Comparison of ENCODE assay signal across 8 cellular contexts in the genomic region with DNA sequence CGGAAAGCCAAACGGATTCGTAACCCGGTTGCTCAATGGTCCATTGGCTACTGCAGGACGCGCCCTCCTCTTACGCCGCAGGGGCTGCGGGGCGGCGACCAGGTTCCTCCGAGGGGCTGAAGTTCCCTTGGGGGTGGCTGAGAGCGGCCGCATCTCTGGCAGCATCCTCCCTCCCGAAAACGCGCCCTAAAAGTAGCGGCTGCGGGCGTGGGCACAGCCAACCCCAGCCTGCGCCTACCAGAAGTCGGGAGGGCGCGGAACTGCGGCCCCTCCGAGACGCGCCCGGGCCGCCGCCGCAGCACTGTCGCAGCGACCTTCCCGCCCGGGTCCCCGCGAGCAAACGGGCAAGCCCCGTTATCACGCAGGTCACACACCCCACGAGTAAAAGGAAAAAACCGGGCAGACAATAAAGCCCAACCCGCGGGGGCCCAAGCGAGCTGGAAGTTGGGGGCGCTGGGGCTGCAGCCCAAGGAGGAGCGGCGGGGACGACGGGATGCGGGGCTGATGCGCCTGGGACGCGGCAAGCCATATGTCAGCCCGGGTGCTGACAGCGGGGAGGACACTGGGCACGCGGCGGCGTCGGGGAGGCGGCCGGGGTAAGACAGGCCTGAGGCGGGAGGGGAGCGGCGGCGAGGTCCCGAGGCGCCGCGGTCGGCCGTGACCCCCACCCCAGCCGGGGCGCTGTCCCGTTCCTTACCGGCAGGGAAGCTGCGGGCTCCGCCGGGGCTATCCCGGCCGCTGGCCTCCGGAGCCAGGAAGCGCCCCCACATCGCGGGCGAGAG. TPM values are rescaled to one million over a fixed set of nuclear protein-coding genes. Genes with fewer than 3 reads are reported as not detected.
DNase-seq lines count a peak whose midpoint lies in the region; ATAC-seq, FAIRE-seq and TF ChIP-seq lines count a peak whose summit lies in the region.

No MANE protein-coding gene starts in this region.

- POLR2A ChIA-PET in activated CD4-positive, alpha-beta memory T cell treated with anti-CD3 and anti-CD28 coated beads for 36 hours (lab: Charles Lee), result interaction anchor here (0.6 to 1.8 kb wide), 9 partner anchors 14 to 243 kb away, joined by 3 to 20 read pairs (median 3); a partner anchor contains a TSS
- POLR2A ChIA-PET in H1 (lab: Charles Lee; ENCODE audit: partially characterized antibody), result interaction anchor here (0.8 to 1.1 kb wide), 3 partner anchors 9 to 243 kb away, joined by 3 to 5 read pairs (median 3); a partner anchor contains a TSS

- no peak for TF ChIP-seq CTCF in H1 (IDR thresholded peaks at IDR 0.05; ENCODE audit: control extremely low read depth in 1 of 3, insufficient read depth in 1 of 3, low read depth in 1 of 3, low read length in 3 of 3)

- TF ChIP-seq POLR2A in H1 (IDR thresholded peaks at IDR 0.05; ENCODE audit: control extremely low read depth in 1 of 2, low read depth in 2 of 2, low read length in 2 of 2), result peak in 1 of 2 experiments; percentile 13; a peak in 1 of 3 replicates

- H2AK5ac ChIP-seq in H1 (ENCODE audit: low read depth, low read length), result no peak overlapping the region

- H3K4me3 Mint-ChIP-seq in activated CD4-positive, alpha-beta memory T cell treated with anti-CD3 and anti-CD28 coated beads for 36 hours, result peak overlapping the region; percentile 84

- no peak overlapping the region for H4K5ac ChIP-seq in H1 (ENCODE audit: insufficient read length, low read depth, low read length)

- H3K36me3 ChIP-seq in H1 (ENCODE audit: control insufficient read depth in 2 of 4, insufficient read depth in 4 of 4, low read length in 3 of 4) (no peaks in the 10 kb centered on the region), mesodermal cell (ENCODE audit: control insufficient read depth, insufficient read depth, low read length) (no peaks in the 10 kb centered on the region)

- H3K4me3 ChIP-seq in H1 (ENCODE audit: extremely low read depth in 1 of 4, insufficient read depth in 2 of 4, low read depth in 3 of 4, low read length in 4 of 4) (peak overlapping the region; percentile 70 to 88 (median 76)), mesodermal cell (ENCODE audit: extremely low read depth, insufficient read depth, low read length, poor library complexity, severe bottlenecking) (peak overlapping the region; percentile 65)

- H3K9me3 ChIP-seq in H1 (ENCODE audit: insufficient read depth in 2 of 2, low read depth in 1 of 2, low read length in 1 of 2) (no peaks in the 10 kb centered on the region), mesodermal cell (ENCODE audit: control insufficient read depth, low read length) (no peaks in the 10 kb centered on the region)

- intact Hi-C loops in activated CD4-positive, alpha-beta memory T cell treated with anti-CD3 and anti-CD28 coated beads for 36 hours (cut with micrococcal nuclease), result loop anchor here (1.0 to 5.0 kb wide), 9 partner anchors 20 to 427 kb away; a partner anchor contains a TSS

- H2BK15ac ChIP-seq in H1 (ENCODE audit: low read length), result no peak overlapping the region

- H3K27ac ChIP-seq in H1 (ENCODE audit: low read depth, low read length) (peak overlapping the region; percentile 46; the same call in 1 of the 2 replicates), mesodermal cell (ENCODE audit: low read depth, low read length, severe bottlenecking) (peak overlapping the region; percentile 92)

- H3K23ac ChIP-seq in H1 (ENCODE audit: insufficient read length), result no peak overlapping the region

- H4K8ac ChIP-seq in H1 (ENCODE audit: extremely low read depth, insufficient read depth, low read length), result peak overlapping the region; percentile 45; the same call in 1 of the 2 replicates

- no peaks in the 10 kb centered on the region for H3K79me1 ChIP-seq in H1 (ENCODE audit: low read depth, low read length)

- H2BK12ac ChIP-seq in H1 (ENCODE audit: low read depth, low read length), result no peak overlapping the region

- no peak overlapping the region for H3K4ac ChIP-seq in H1 (replicated peaks; ENCODE audit: insufficient read length, low read depth, low read length)

- FAIRE-seq in H1 (lab: Jason Lieb, UNC), result no peak

- no peak overlapping the region for H4K91ac ChIP-seq in H1 (replicated peaks; ENCODE audit: insufficient read length, low read length)

- no peaks in the 10 kb centered on the region for H3K36me3 Mint-ChIP-seq in activated CD4-positive, alpha-beta memory T cell treated with anti-CD3 and anti-CD28 coated beads for 36 hours

- no peaks in the 10 kb centered on the region for H3K9me3 Mint-ChIP-seq in activated CD4-positive, alpha-beta memory T cell treated with anti-CD3 and anti-CD28 coated beads for 36 hours

- H3K27me3 ChIP-seq in H1 (replicated peaks in 1 of 4; ENCODE audit: control insufficient read depth in 3 of 4, extremely low read depth in 1 of 4, insufficient read depth in 3 of 4, low read length in 3 of 4), result no peaks in the 10 kb centered on the region

- H3K23me2 ChIP-seq in H1 (ENCODE audit: low read depth, low read length), result peaks cover 5% of the 10 kb centered on the region; the same call in 1 of the 2 replicates

- H2BK20ac ChIP-seq in H1 (ENCODE audit: low read length), result no peak overlapping the region

- H2BK5ac ChIP-seq in H1 (ENCODE audit: low read depth, low read length), result peak overlapping the region; percentile 64; the same call in 1 of the 2 replicates

- peak overlapping the region; percentile 69 for H3K56ac ChIP-seq in H1 (replicated peaks; ENCODE audit: insufficient read length, low read depth, low read length)

- CTCF ChIA-PET in activated CD4-positive, alpha-beta memory T cell treated with anti-CD3 and anti-CD28 coated beads for 36 hours (lab: Charles Lee), result interaction anchor here (0.8 to 2.1 kb wide), 6 partner anchors 14 to 152 kb away, joined by 3 to 8 read pairs (median 4); no protein-coding TSS in a partner anchor
- CTCF ChIA-PET in H1 (lab: Charles Lee; ENCODE audit: partially characterized antibody), result interaction anchor here (1.0 kb wide), 1 partner anchor 17 kb away, joined by 3 read pairs; no protein-coding TSS in a partner anchor

- H3K27me3 Mint-ChIP-seq in activated CD4-positive, alpha-beta memory T cell treated with anti-CD3 and anti-CD28 coated beads for 36 hours, result no peaks in the 10 kb centered on the region

- ATAC-seq in HG02623 (IDR thresholded peaks at IDR 0.05; ENCODE audit: unreplicated experiment), result peak; percentile 27

- H3K4me1 Mint-ChIP-seq in activated CD4-positive, alpha-beta memory T cell treated with anti-CD3 and anti-CD28 coated beads for 36 hours (ENCODE audit: low read depth), result peaks cover 48% of the 10 kb centered on the region

- H3K27ac Mint-ChIP-seq in activated CD4-positive, alpha-beta memory T cell treated with anti-CD3 and anti-CD28 coated beads for 36 hours, result peak overlapping the region; percentile 80

- H3K9ac ChIP-seq in H1 (replicated peaks in 1 of 4; ENCODE audit: extremely low read depth in 1 of 4, low read depth in 3 of 4, low read length in 3 of 4), result peak overlapping the region; percentile 58 to 78 (median 68); a peak in 6 of 7 replicates

- H2BK120ac ChIP-seq in H1 (replicated peaks; ENCODE audit: low read depth, low read length), result no peak overlapping the region

- peak; percentile 18 to 62 for DNase-seq in NOMO-1 (lab: John Stamatoyannopoulos, UW; ENCODE audit: unreplicated experiment in 2 of 2)
- no peak for DNase-seq in NOMO-1 treated with dmso at 0.1 percent for 144 hours (lab: John Stamatoyannopoulos, UW; ENCODE audit: unreplicated experiment)
- DNase-seq in NCI-H2029 (lab: John Stamatoyannopoulos, UW), result peak; percentile 15
- DNase-seq in activated CD4-positive, alpha-beta memory T cell treated with anti-CD3 and anti-CD28 coated beads for 36 hours, result peak; percentile 53
- DNase-seq in H1 (ENCODE audit: low read depth in 1 of 2, low spot score in 2 of 2), result peak in 1 of 2 experiments; percentile 73
- peak; percentile 64 for DNase-seq in stimulated activated naive CD4-positive, alpha-beta T cell treated with Interleukin-2 at 50 U/mL for 16 hours (lab: John Stamatoyannopoulos, UW)

- TF ChIP-seq EP300 in H1 (IDR thresholded peaks at IDR 0.05; ENCODE audit: borderline replicate concordance in 1 of 2, low read depth in 2 of 2, low read length in 2 of 2), result no peak

- TF ChIP-seq RAD21 in H1 (IDR thresholded peaks at IDR 0.05 in 1 of 2, conservative IDR thresholded peaks at IDR 0.05 in 1 of 2; ENCODE audit: low read depth in 2 of 2, low read length in 2 of 2), result no peak

- 1% methylated on average over 58 of the region's 88 CpGs; no CpG with 5 or more reads in 1 of the 2 experiments for WGBS in H1 (ENCODE audit: extremely low coverage in 1 of 2, insufficient coverage in 1 of 2, insufficient read length in 1 of 2, insufficient replicate concordance in 2 of 2, low coverage in 1 of 2, low lambda C conversion rate in 2 of 2, missing lambda C conversion rate in 1 of 2), 2 experiments
- WGBS in mesodermal cell (ENCODE audit: insufficient coverage in 2 of 2), 2 experiments, result 0 to 1% methylated on average over 53 to 57 of the region's 88 CpGs

- peaks cover 2 to 5% (median 4%) of the 10 kb centered on the region in 4 experiments; a peak in 5 of 7 replicates for H3K4me1 ChIP-seq in H1 (replicated peaks in 1 of 4; ENCODE audit: control insufficient read depth in 3 of 4, insufficient read depth in 4 of 4, low read length in 3 of 4)
- no peaks in the 10 kb centered on the region for H3K4me1 ChIP-seq in mesodermal cell (ENCODE audit: control insufficient read depth, insufficient read depth, low read length, poor library complexity, severe bottlenecking)

- peak overlapping the region; percentile 83 to 89 for H3K4me2 ChIP-seq in H1 (ENCODE audit: insufficient read depth in 1 of 2, low read depth in 2 of 2, low read length in 2 of 2)

- no peaks in the 10 kb centered on the region for H4K20me1 ChIP-seq in H1 (replicated peaks in 1 of 2; ENCODE audit: control insufficient read depth in 1 of 2, insufficient read depth in 2 of 2, low read length in 2 of 2)

- H3K79me2 ChIP-seq in H1 (ENCODE audit: control insufficient read depth in 1 of 2, insufficient read depth in 2 of 2, low read length in 2 of 2), result peaks cover 0 to 14% of the 10 kb centered on the region in 2 experiments; a peak in 2 of 4 replicates

- peak overlapping the region; percentile 92 for H2AFZ ChIP-seq in H1 (ENCODE audit: low read length)

- peak overlapping the region; percentile 79 for H3K18ac ChIP-seq in H1 (ENCODE audit: extremely low read depth, low read length)

- H3K14ac ChIP-seq in H1 (ENCODE audit: insufficient read length), result no peak overlapping the region

RNA-seq across cellular contexts. Expression of a gene that starts 0.7 kb away (rescaled TPM):
- total RNA-seq in activated CD4-positive, alpha-beta memory T cell treated with anti-CD3 and anti-CD28 coated beads for 36 hours, result 10 to 100 TPM; 21.1 to 23.3 TPM
- total RNA-seq in H1 (2021; fragmentation: NEBNext Ultra II Directional; extraction: Animal tissue kit (Norgen Biotek cat#: 25700)), result 25.7 and 27.6 TPM in 2 replicates
- 3.2 and 3.8 TPM in 2 replicates for polyA plus RNA-seq in H1 (2011; rRNA removed)
- polyA plus RNA-seq in H1 (2011; cell fraction: cytosol; rRNA removed), result 5.6 TPM
- 5.4 TPM for polyA plus RNA-seq in H1 (2011; cell fraction: nucleus; rRNA removed)
- polyA plus RNA-seq in H1 (2012, experiment 1 of 2), result 7.6 to 15.2 TPM (median 10.4 TPM) in 4 replicates
- polyA plus RNA-seq in H1 (2012, experiment 2 of 2), result 0.59 TPM
- 4.2 TPM for polyA plus RNA-seq in H1 (2013, experiment 1 of 2)
- 3.8 TPM for polyA plus RNA-seq in H1 (2013, experiment 2 of 2)
- 65.6 and 86.8 TPM in 2 replicates for polyA minus RNA-seq in H1 (2011; rRNA and poly(A)+ RNA removed)
- polyA minus RNA-seq in H1 (2011; cell fraction: cytosol; rRNA and poly(A)+ RNA removed), result 26.3 TPM
- polyA minus RNA-seq in H1 (2011; cell fraction: nucleus; rRNA and poly(A)+ RNA removed), result 154 TPM
- 10.7 TPM for polyA plus RNA-seq in mesodermal cell (2013, experiment 1 of 2)
- polyA plus RNA-seq in mesodermal cell (2013, experiment 2 of 2), result 11.6 TPM
